Comparison of ENCODE assay signal across 6 cellular contexts in the genomic region with DNA sequence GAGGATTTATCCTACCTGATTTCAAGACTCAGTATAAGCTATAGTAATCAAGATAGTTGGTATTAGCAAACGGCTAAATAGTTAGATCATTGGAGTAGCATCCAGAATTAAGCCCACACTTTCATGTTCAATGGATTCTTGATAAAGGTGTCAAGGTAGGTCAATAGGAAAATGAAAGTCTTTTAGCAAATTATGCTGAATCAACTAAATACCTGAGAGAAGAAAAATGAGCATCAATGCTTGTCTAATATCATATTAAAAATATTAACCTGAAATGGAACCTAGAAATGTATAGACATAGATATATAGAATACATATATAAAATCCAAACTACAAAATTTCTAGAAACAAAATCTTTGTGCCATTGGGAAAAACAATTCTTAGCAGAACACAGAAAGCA.
"Had no signal": no experiment of that assay in that cellular context is flagged by ENCODE, and none has a peak within 500 bp of the region (broad histone marks: within the 10 kb centered on the region; RNA-seq: fewer than 3 reads in every experiment).

No MANE protein-coding gene starts in this region.

- H3K4me2 ChIP-seq: KMS-11 had no signal

- H3K9ac ChIP-seq: KMS-11 had no signal

- H3K27ac ChIP-seq: HL-60, KMS-11 had no signal

- DNase-seq: Karpas-422, Kasumi-1, KBM-7 had no signal

- FAIRE-seq: HTR-8/SVneo had no signal
